11 cellular contexts compared by ENCODE assay signal in genomic region chr7:142950235-142950634, GRCh38. TPM values are rescaled to one million over a fixed set of nuclear protein-coding genes. Genes with fewer than 3 reads are reported as not detected.
"Had no signal": no experiment of that assay in that cellular context is flagged by ENCODE, and none has a peak within 500 bp of the region (broad histone marks: within the 10 kb centered on the region; RNA-seq: fewer than 3 reads in every experiment).

No MANE protein-coding gene starts in this region.

- H3K27ac ChIP-seq: HL-60 had no signal

- H3K4me2 ChIP-seq: GM23338 had no signal

- H3K4me3 Mint-ChIP-seq: GM23338, HFFc6, IgD-negative memory B cell had no signal

- DNase-seq: H7, HFFc6, KG1 had no signal

- H3K27ac Mint-ChIP-seq: GM23338, HFFc6, IgD-negative memory B cell had no signal

- H3K36me3 ChIP-seq: HAP-1 had no signal

- H3K4me1 Mint-ChIP-seq: GM23338, IgD-negative memory B cell had no signal

- H3K4me3 ChIP-seq: GM23338, HAP-1 had no signal

- H2AFZ ChIP-seq: GM23338 had no signal

- H3K9me3 ChIP-seq: HAP-1 had no signal

- FAIRE-seq: HepG2 had no signal

- H3K4me1 ChIP-seq: HAP-1 had no signal

- H3K36me3 Mint-ChIP-seq: IgD-negative memory B cell had no signal

- ATAC-seq: GM23338, HCT116, HepG2 had no signal

RNA-seq across cellular contexts. Expression of gene LLCFC1, which starts 11.0 kb away (rescaled TPM):
- total RNA-seq: GM23338, H4, H7, HepG2, HFFc6, HT1080 had no signal
- polyA plus RNA-seq: GM23338, HepG2, IgD-negative memory B cell had no signal

RNA-seq across cellular contexts. Expression of gene KEL, which starts 11.9 kb away (rescaled TPM):
- total RNA-seq: HepG2, HFFc6, HT1080 had no signal
- polyA plus RNA-seq: IgD-negative memory B cell had no signal

RNA-seq across cellular contexts. Expression of gene TRPV5, which starts 16.7 kb away (rescaled TPM):
- total RNA-seq: GM23338, H4, H7, HepG2, HFFc6, HT1080 had no signal
- polyA plus RNA-seq: GM23338, HepG2, IgD-negative memory B cell had no signal
